In genomic region chr12:124506145-124506831, GRCh38 we compare ENCODE assay signal across 9 cellular contexts.
DNase-seq lines count a peak whose midpoint lies in the region; ATAC-seq and TF ChIP-seq lines count a peak whose summit lies in the region.
"Had no signal": no experiment of that assay in that cellular context is flagged by ENCODE, and none has a peak within 500 bp of the region (broad histone marks: within the 10 kb centered on the region; RNA-seq: fewer than 3 reads in every experiment).

No MANE protein-coding gene starts in this region.

- H3K27ac ChIP-seq in rectal smooth muscle tissue (ENCODE audit: low read depth, low read length), result peak overlapping the region; percentile 84

- H3K4me1 ChIP-seq in rectal smooth muscle tissue (ENCODE audit: control insufficient read depth, insufficient read depth, low read length), result peaks cover 53% of the 10 kb centered on the region

- peaks cover 70% of the 10 kb centered on the region for H3K4me1 Mint-ChIP-seq in glutamatergic neuron (ENCODE audit: low read depth, unreplicated experiment)

- H3K36me3 Mint-ChIP-seq in activated naive CD4-positive, alpha-beta T cell treated with anti-CD3 and anti-CD28 coated beads, Interleukin-2, amount 50 U/mL, for 72 hours, result no peaks in the 10 kb centered on the region
- peaks cover 5% of the 10 kb centered on the region for H3K36me3 Mint-ChIP-seq in glutamatergic neuron (ENCODE audit: unreplicated experiment)

- peak overlapping the region; percentile 14 to 79 for H3K27ac Mint-ChIP-seq in activated naive CD4-positive, alpha-beta T cell treated with anti-CD3 and anti-CD28 coated beads, Interleukin-2, amount 50 U/mL, for 72 hours
- H3K27ac Mint-ChIP-seq in glutamatergic neuron (ENCODE audit: unreplicated experiment), result peak overlapping the region; percentile 96

- no peak overlapping the region for H3K9ac ChIP-seq in rectal smooth muscle tissue (ENCODE audit: low read length)

- TF ChIP-seq CTCF in glutamatergic neuron (IDR thresholded peaks at IDR 0.05; ENCODE audit: partially characterized antibody, unreplicated experiment), result no peak

- H3K4me3 Mint-ChIP-seq in glutamatergic neuron (ENCODE audit: unreplicated experiment), result peak overlapping the region; percentile 60

- no peaks in the 10 kb centered on the region for H3K27me3 ChIP-seq in rectal smooth muscle tissue (ENCODE audit: control insufficient read depth, insufficient read depth, low read length)

- H3K4me3 ChIP-seq in rectal smooth muscle tissue (ENCODE audit: low read length), result peak overlapping the region; percentile 51
- H3K4me3 ChIP-seq: A549 had no signal

- no peaks in the 10 kb centered on the region for H3K9me3 Mint-ChIP-seq in activated naive CD4-positive, alpha-beta T cell treated with anti-CD3 and anti-CD28 coated beads, Interleukin-2, amount 50 U/mL, for 72 hours
- peaks cover 21% of the 10 kb centered on the region for H3K9me3 Mint-ChIP-seq in glutamatergic neuron (ENCODE audit: unreplicated experiment)

- peaks cover 27% of the 10 kb centered on the region for H3K27me3 Mint-ChIP-seq in glutamatergic neuron (ENCODE audit: unreplicated experiment)

- no peaks in the 10 kb centered on the region for H3K36me3 ChIP-seq in rectal smooth muscle tissue (ENCODE audit: control insufficient read depth, insufficient read depth, low read length)

- no peak for ATAC-seq in activated naive CD4-positive, alpha-beta T cell treated with anti-CD3 and anti-CD28 coated beads, Interleukin-2, amount 50 U/mL, for 72 hours
- no peak for ATAC-seq in GM18498 (IDR thresholded peaks at IDR 0.05; ENCODE audit: unreplicated experiment)
- ATAC-seq: A549 had no signal

- DNase-seq in activated naive CD4-positive, alpha-beta T cell treated with anti-CD3 and anti-CD28 coated beads, Interleukin-2, amount 50 U/mL, for 72 hours (ENCODE audit: low spot score in 2 of 2), result no peak
- DNase-seq in activated naive CD4-positive, alpha-beta T cell (lab: John Stamatoyannopoulos, UW), result no peak
- DNase-seq in SKM-1 treated with dmso at 0.1 percent for 144 hours (lab: John Stamatoyannopoulos, UW; ENCODE audit: unreplicated experiment) (peak; percentile 82), glutamatergic neuron (peak; percentile 75), LoVo (ENCODE audit: low spot score) (no peak)
- DNase-seq in stimulated activated CD4-positive, alpha-beta T cell treated with anti-CD3 and anti-CD28 coated beads, Interleukin-1b, Interleukin-23, amount 100 ng/mL, for 48 hours, result no peak

Comparison
In these comparisons a context has a peak if more than half of its experiments do, and no peak if none do; other contexts are left out.
1. DNase-seq: peak in SKM-1 treated with dmso at 0.1 percent for 144 hours (single experiment) and glutamatergic neuron (single experiment); none in activated naive CD4-positive, alpha-beta T cell treated with anti-CD3 and anti-CD28 coated beads, Interleukin-2, amount 50 U/mL, for 72 hours (0 of 2), activated naive CD4-positive, alpha-beta T cell (0 of 4), stimulated activated CD4-positive, alpha-beta T cell treated with anti-CD3 and anti-CD28 coated beads, Interleukin-1b, Interleukin-23, amount 100 ng/mL, for 48 hours (single experiment) and LoVo (single experiment).